Comparison of ENCODE assay signal across 26 cellular contexts in genomic region chr6:119461187-119461586, GRCh38.
"Had no signal": no experiment of that assay in that cellular context is flagged by ENCODE, and none has a peak within 500 bp of the region (broad histone marks: within the 10 kb centered on the region; RNA-seq: fewer than 3 reads in every experiment).

No MANE protein-coding gene starts in this region.

- FAIRE-seq: endothelial cell of umbilical vein, frontal cortex, kidney had no signal

- DNase-seq: dermis blood vessel endothelial cell; dorsolateral prefrontal cortex; effector CD4-positive, alpha-beta T cell; effector memory CD4-positive, alpha-beta T cell; foreskin keratinocyte; heart left ventricle; hypothalamus; immature natural killer cell; islet precursor cell; kidney; kidney glomerular epithelial cell; left colon; left ventricle myocardium inferior; lower lobe of right lung; mesenchymal stem cell; mucosa of descending colon; naive B cell; naive thymus-derived CD8-positive, alpha-beta T cell had no signal

- ATAC-seq: foreskin keratinocyte; gastroesophageal sphincter; heart left ventricle; left colon; left lobe of liver; lower lobe of right lung; mucosa of descending colon; naive thymus-derived CD8-positive, alpha-beta T cell had no signal

- H3K9me3 ChIP-seq: esophagus muscularis mucosa, gastroesophageal sphincter, lower lobe of right lung, mucosa of descending colon had no signal

- H2AFZ ChIP-seq: hepatocyte had no signal

- H3K4me3 Mint-ChIP-seq: immature natural killer cell; mesothelial cell of epicardium; naive thymus-derived CD8-positive, alpha-beta T cell had no signal

- H3K27me3 ChIP-seq: esophagus muscularis mucosa, foreskin keratinocyte, gastroesophageal sphincter, heart left ventricle, hepatocyte had no signal

- H3K27ac Mint-ChIP-seq: immature natural killer cell; mesothelial cell of epicardium; naive thymus-derived CD8-positive, alpha-beta T cell had no signal

- H3K27me3 Mint-ChIP-seq: naive B cell had no signal

- H3K36me3 ChIP-seq: esophagus muscularis mucosa, gastroesophageal sphincter, heart left ventricle, left ventricle myocardium inferior, lower lobe of right lung had no signal

- H3K27ac ChIP-seq: coronary artery, dorsolateral prefrontal cortex, esophagus muscularis mucosa, foreskin keratinocyte, gastroesophageal sphincter, heart left ventricle, hepatocyte, left ventricle myocardium inferior, lower lobe of right lung had no signal

- H3K4me2 ChIP-seq: hepatocyte had no signal

- H3K4me3 ChIP-seq: coronary artery, dorsolateral prefrontal cortex, esophagus muscularis mucosa, gastroesophageal sphincter, heart left ventricle, hepatocyte, left ventricle myocardium inferior, lower lobe of right lung, mucosa of descending colon had no signal

- H3K4me1 Mint-ChIP-seq: mesothelial cell of epicardium had no signal

- H3K4me1 ChIP-seq: esophagus muscularis mucosa, foreskin keratinocyte, gastroesophageal sphincter, heart left ventricle, left ventricle myocardium inferior, lower lobe of right lung had no signal

- H3K79me2 ChIP-seq: hepatocyte had no signal
